ENCODE assay signal across 8 cellular contexts in genomic region chr2:136206613-136207012, GRCh38.
DNase-seq lines count a peak whose midpoint lies in the region; ATAC-seq, FAIRE-seq and TF ChIP-seq lines count a peak whose summit lies in the region.

No MANE protein-coding gene starts in this region.

- H3K27ac ChIP-seq in substantia nigra (ENCODE audit: low read depth, low read length, poor library complexity, severe bottlenecking): no peak overlapping the region
- H3K27ac ChIP-seq in kidney (ENCODE audit: low read depth in 2 of 2, low read length in 2 of 2): no peak overlapping the region

- no peaks in the 10 kb centered on the region for H3K36me3 ChIP-seq in kidney (ENCODE audit: control insufficient read depth in 1 of 2, insufficient read depth in 2 of 2, low read length in 2 of 2)

- H3K4me1 ChIP-seq in kidney (ENCODE audit: control insufficient read depth in 1 of 2, insufficient read depth in 1 of 2, low read depth in 1 of 2, low read length in 2 of 2): no peaks in the 10 kb centered on the region

- H3K9ac ChIP-seq in kidney (ENCODE audit: low read length in 2 of 2): no peak overlapping the region

- no peak for TF ChIP-seq CTCF in kidney (IDR thresholded peaks at IDR 0.05; ENCODE audit: borderline replicate concordance, extremely low read depth, insufficient read depth)

- intact Hi-C loops in kidney (cut with DNase I): no loop called here

- peak; percentile 1 for DNase-seq in DMS53 treated with DMSO at 0.1 percent for 48 hours (lab: John Stamatoyannopoulos, UW; ENCODE audit: unreplicated experiment)
- DNase-seq in GM19238 (ENCODE audit: insufficient read length, low spot score): peak; percentile 47
- DNase-seq in SHP77 (lab: John Stamatoyannopoulos, UW): peak; percentile 81
- DNase-seq in NCI-H1048 (lab: John Stamatoyannopoulos, UW): no peak
- DNase-seq in substantia nigra (lab: John Stamatoyannopoulos, UW): no peak
- no peak for DNase-seq in activated CD8-positive, alpha-beta memory T cell treated with anti-CD3 and anti-CD28 coated beads for 24 hours
- DNase-seq in kidney: no peak

- FAIRE-seq in kidney (lab: Jason Lieb, UNC): no peak

- peak; percentile 89 for ATAC-seq in HG03103 (IDR thresholded peaks at IDR 0.05; ENCODE audit: low read depth, unreplicated experiment)

- no peak overlapping the region for H3K4me3 ChIP-seq in kidney (ENCODE audit: low read length in 2 of 2)

- peaks cover 0 to 3% of the 10 kb centered on the region in 2 donors for H3K9me3 ChIP-seq in kidney (ENCODE audit: control insufficient read depth in 1 of 2, low read length in 2 of 2)

Comparison
In these comparisons a context has a peak if more than half of its experiments do, and no peak if none do; other contexts are left out.
1. DNase-seq: peak in DMS53 treated with DMSO at 0.1 percent for 48 hours (single experiment), GM19238 (single experiment) and SHP77 (2 of 2); none in NCI-H1048 (single experiment), substantia nigra (0 of 49), activated CD8-positive, alpha-beta memory T cell treated with anti-CD3 and anti-CD28 coated beads for 24 hours (single experiment) and kidney (single experiment).